ENCODE assay signal across 18 cellular contexts in genomic region chr9:97682242-97682641, GRCh38.
"Had no signal": no experiment of that assay in that cellular context is flagged by ENCODE, and none has a peak within 500 bp of the region (broad histone marks: within the 10 kb centered on the region; RNA-seq: fewer than 3 reads in every experiment).

No MANE protein-coding gene starts in this region.

- H3K9me3 Mint-ChIP-seq: activated naive CD4-positive, alpha-beta T cell treated with anti-CD3 and anti-CD28 coated beads, Interleukin-2, amount 50 U/mL, for 72 hours; dendritic cell treated with granulocyte-macrophage colony-stimulating factor and Interleukin-4, amounts not matched to agents 40 ng/mL and 50 ng/mL, for 4 days; effector memory CD8-positive, alpha-beta T cell; memory B cell; WTC11 had no signal

- H2AFZ ChIP-seq: parathyroid adenoma had no signal

- H3K4me3 Mint-ChIP-seq: dendritic cell treated with granulocyte-macrophage colony-stimulating factor and Interleukin-4, amounts not matched to agents 40 ng/mL and 50 ng/mL, for 4 days; effector memory CD8-positive, alpha-beta T cell; memory B cell; T-helper 17 cell; WTC11 had no signal

- H3K27ac ChIP-seq: body of pancreas, foreskin keratinocyte, neutrophil, parathyroid adenoma had no signal

- H3K4me1 Mint-ChIP-seq: memory B cell, WTC11 had no signal

- H3K27ac Mint-ChIP-seq: dendritic cell treated with granulocyte-macrophage colony-stimulating factor and Interleukin-4, amounts not matched to agents 40 ng/mL and 50 ng/mL, for 4 days; T-helper 17 cell; WTC11 had no signal

- H3K27me3 ChIP-seq: body of pancreas, foreskin keratinocyte, neutrophil had no signal

- H3K27me3 Mint-ChIP-seq: dendritic cell treated with granulocyte-macrophage colony-stimulating factor and Interleukin-4, amounts not matched to agents 40 ng/mL and 50 ng/mL, for 4 days; effector memory CD8-positive, alpha-beta T cell; memory B cell; T-helper 17 cell had no signal

- DNase-seq: activated CD4-positive, alpha-beta T cell treated with anti-CD3 and anti-CD28 coated beads for 48 hours; activated CD8-positive, alpha-beta memory T cell treated with anti-CD3 and anti-CD28 coated beads for 24 hours; amygdala; body of pancreas; effector memory CD8-positive, alpha-beta T cell; foreskin keratinocyte; glutamatergic neuron; hypothalamus; kidney; left ventricle myocardium superior; stimulated activated CD4-positive, alpha-beta T cell treated with anti-CD3 and anti-CD28 coated beads, Interleukin-1b, Interleukin-23, amount 100 ng/mL, for 48 hours; T-helper 17 cell had no signal

- H3K9me3 ChIP-seq: body of pancreas, neutrophil had no signal

- H3K9ac ChIP-seq: parathyroid adenoma had no signal

- H3K79me2 ChIP-seq: parathyroid adenoma had no signal

- FAIRE-seq: kidney had no signal

- ATAC-seq: activated naive CD4-positive, alpha-beta T cell treated with anti-CD3 and anti-CD28 coated beads, Interleukin-2, amount 50 U/mL, for 72 hours; body of pancreas; effector memory CD8-positive, alpha-beta T cell; foreskin keratinocyte; left ventricle myocardium superior; T-helper 17 cell; WTC11 had no signal

- H3K4me3 ChIP-seq: body of pancreas had no signal

- H3K4me1 ChIP-seq: body of pancreas, foreskin keratinocyte, parathyroid adenoma had no signal
